Comparison of ENCODE assay signal across 10 cellular contexts in genomic region chr1:212470059-212470458, GRCh38. TPM values are rescaled to one million over a fixed set of nuclear protein-coding genes. Genes with fewer than 3 reads are reported as not detected.
DNase-seq lines count a peak whose midpoint lies in the region; TF ChIP-seq lines count a peak whose summit lies in the region.
"Had no signal": no experiment of that assay in that cellular context is flagged by ENCODE, and none has a peak within 500 bp of the region (broad histone marks: within the 10 kb centered on the region; RNA-seq: fewer than 3 reads in every experiment).

No MANE protein-coding gene starts in this region.

- DNase-seq in Caco-2 (no peak), head of caudate nucleus (peak; percentile 61 to 97 (median 86)), progenitor cell of endocrine pancreas (ENCODE audit: low spot score, unreplicated experiment) (no peak), LoVo (ENCODE audit: low spot score) (no peak), NCI-H748 treated with DMSO at 0.1 percent for 48 hours (lab: John Stamatoyannopoulos, UW) (no peak), NCI-H748 (lab: John Stamatoyannopoulos, UW; ENCODE audit: unreplicated experiment) (no peak), NCI-H2171 treated with DMSO at 0.1 percent for 48 hours (lab: John Stamatoyannopoulos, UW) (no peak)
- no peak for DNase-seq in activated T-helper 1 cell treated with anti-CD3 and anti-CD28 coated beads, Interleukin-12 subunit alpha, Interleukin-12 subunit beta, Interleukin-2, Interleukin-4 antibody, amounts not matched to agents 30 ng/mL and 10 ng/mL and 1 ng/mL, durations not matched to agents 14 hours and 24 hours and 36 hours (ENCODE audit: low spot score)
- DNase-seq: NCI-H1092 had no signal

- no peak overlapping the region for H3K4me3 ChIP-seq in Caco-2 (ENCODE audit: low read depth, low read length)

- CTCF ChIA-PET in Caco-2 (lab: Charles Lee) = interaction anchor here (1.2 kb wide), 1 partner anchor 14 kb away, joined by 4 read pairs; no protein-coding TSS in a partner anchor

- H3K9me3 Mint-ChIP-seq in Caco-2 (ENCODE audit: unreplicated experiment) (no peaks in the 10 kb centered on the region), progenitor cell of endocrine pancreas (ENCODE audit: low read depth) (no peaks in the 10 kb centered on the region)
- no peaks in the 10 kb centered on the region for H3K9me3 Mint-ChIP-seq in activated T-helper 1 cell treated with anti-CD3 and anti-CD28 coated beads, Interleukin-12 subunit alpha, Interleukin-12 subunit beta, Interleukin-2, Interleukin-4 antibody, amounts not matched to agents 30 ng/mL and 10 ng/mL and 1 ng/mL, durations not matched to agents 14 hours and 24 hours and 36 hours
- H3K9me3 Mint-ChIP-seq: activated naive CD4-positive, alpha-beta T cell treated with anti-CD3 and anti-CD28 coated beads, Interleukin-2, amount 50 U/mL, for 72 hours had no signal

- H3K27me3 Mint-ChIP-seq in Caco-2 (ENCODE audit: insufficient read depth, unreplicated experiment) (no peaks in the 10 kb centered on the region), progenitor cell of endocrine pancreas (no peaks in the 10 kb centered on the region)
- H3K27me3 Mint-ChIP-seq in activated T-helper 1 cell treated with anti-CD3 and anti-CD28 coated beads, Interleukin-12 subunit alpha, Interleukin-12 subunit beta, Interleukin-2, Interleukin-4 antibody, amounts not matched to agents 30 ng/mL and 10 ng/mL and 1 ng/mL, durations not matched to agents 14 hours and 24 hours and 36 hours (ENCODE audit: insufficient read depth) = peaks cover 5% of the 10 kb centered on the region

- 0 out of 2 replicates have a peak, but pooled peaks cover 3% of the 10 kb centered on the region for H3K9me3 ChIP-seq in Caco-2

- peaks cover 34% of the 10 kb centered on the region for H3K36me3 Mint-ChIP-seq in Caco-2 (ENCODE audit: insufficient read depth, unreplicated experiment)
- no peaks in the 10 kb centered on the region for H3K36me3 Mint-ChIP-seq in activated T-helper 1 cell treated with anti-CD3 and anti-CD28 coated beads, Interleukin-12 subunit alpha, Interleukin-12 subunit beta, Interleukin-2, Interleukin-4 antibody, amounts not matched to agents 30 ng/mL and 10 ng/mL and 1 ng/mL, durations not matched to agents 14 hours and 24 hours and 36 hours (ENCODE audit: low read depth)
- no peaks in the 10 kb centered on the region for H3K36me3 Mint-ChIP-seq in progenitor cell of endocrine pancreas (ENCODE audit: insufficient read depth)
- H3K36me3 Mint-ChIP-seq: activated naive CD4-positive, alpha-beta T cell treated with anti-CD3 and anti-CD28 coated beads, Interleukin-2, amount 50 U/mL, for 72 hours had no signal

- peaks cover 14% of the 10 kb centered on the region; the same call in 1 of the 2 replicates for H3K4me1 ChIP-seq in Caco-2

- BruUV-seq in Caco-2 (replicated peaks; lab: Mats Ljungman, UMichigan) = no TSS peak

- POLR2A ChIA-PET in Caco-2 (lab: Charles Lee) = no interaction called here

- no peaks in the 10 kb centered on the region for H3K36me3 ChIP-seq in Caco-2 (ENCODE audit: control insufficient read depth, insufficient read depth, low read length)

- intact Hi-C loops in Caco-2 (cut with micrococcal nuclease; ENCODE audit: unreplicated experiment) (no loop called here), head of caudate nucleus (cut with DNase I) (loop anchor here (5.0 to 10.0 kb wide), 2 partner anchors 137 to 315 kb away; partner anchors contain the start of gene ATF3)
- intact Hi-C loops in activated T-helper 1 cell treated with anti-CD3 and anti-CD28 coated beads, Interleukin-12 subunit alpha, Interleukin-12 subunit beta, Interleukin-2, Interleukin-4 antibody, amounts not matched to agents 30 ng/mL and 10 ng/mL and 1 ng/mL, durations not matched to agents 14 hours and 24 hours and 36 hours (cut with micrococcal nuclease) = no loop called here

- no peaks in the 10 kb centered on the region for H3K27me3 ChIP-seq in Caco-2 (replicated peaks; ENCODE audit: control insufficient read depth, insufficient read depth, low read length)

- H3K4me3 Mint-ChIP-seq in Caco-2 (ENCODE audit: unreplicated experiment) (peak overlapping the region; percentile 25), progenitor cell of endocrine pancreas (ENCODE audit: low read depth) (no peak overlapping the region)
- no peak overlapping the region for H3K4me3 Mint-ChIP-seq in activated T-helper 1 cell treated with anti-CD3 and anti-CD28 coated beads, Interleukin-12 subunit alpha, Interleukin-12 subunit beta, Interleukin-2, Interleukin-4 antibody, amounts not matched to agents 30 ng/mL and 10 ng/mL and 1 ng/mL, durations not matched to agents 14 hours and 24 hours and 36 hours

- H3K4me1 Mint-ChIP-seq in Caco-2 (ENCODE audit: low read depth, unreplicated experiment) = peaks cover 26% of the 10 kb centered on the region
- H3K4me1 Mint-ChIP-seq in activated T-helper 1 cell treated with anti-CD3 and anti-CD28 coated beads, Interleukin-12 subunit alpha, Interleukin-12 subunit beta, Interleukin-2, Interleukin-4 antibody, amounts not matched to agents 30 ng/mL and 10 ng/mL and 1 ng/mL, durations not matched to agents 14 hours and 24 hours and 36 hours (ENCODE audit: low read depth) = no peaks in the 10 kb centered on the region
- peaks cover 10% of the 10 kb centered on the region for H3K4me1 Mint-ChIP-seq in progenitor cell of endocrine pancreas (ENCODE audit: low read depth)

- TF ChIP-seq CTCF in Caco-2 (IDR thresholded peaks at IDR 0.05; ENCODE audit: insufficient read depth in 1 of 2, low read depth in 1 of 2, low read length in 1 of 2, severe bottlenecking in 1 of 2, unreplicated experiment in 1 of 2) (no peak), progenitor cell of endocrine pancreas (IDR thresholded peaks at IDR 0.05; ENCODE audit: unreplicated experiment) (no peak)

- peak overlapping the region; percentile 72 for H3K27ac Mint-ChIP-seq in Caco-2 (ENCODE audit: unreplicated experiment)
- peak overlapping the region; percentile 33 for H3K27ac Mint-ChIP-seq in activated T-helper 1 cell treated with anti-CD3 and anti-CD28 coated beads, Interleukin-12 subunit alpha, Interleukin-12 subunit beta, Interleukin-2, Interleukin-4 antibody, amounts not matched to agents 30 ng/mL and 10 ng/mL and 1 ng/mL, durations not matched to agents 14 hours and 24 hours and 36 hours
- H3K27ac Mint-ChIP-seq in progenitor cell of endocrine pancreas = peak overlapping the region; percentile 68

RNA-seq across cellular contexts. Expression of gene NENF, which starts 37.3 kb away (rescaled TPM):
- total RNA-seq in Caco-2 (2022) = 90.1 and 95.7 TPM in 2 replicates
- 29.7 and 32.5 TPM in 2 replicates for total RNA-seq in activated T-helper 1 cell treated with anti-CD3 and anti-CD28 coated beads, Interleukin-12 subunit alpha, Interleukin-12 subunit beta, Interleukin-2, Interleukin-4 antibody, amounts not matched to agents 30 ng/mL and 10 ng/mL and 1 ng/mL, durations not matched to agents 14 hours and 24 hours and 36 hours
- total RNA-seq in progenitor cell of endocrine pancreas = 26.6 and 30.2 TPM in 2 replicates

RNA-seq across cellular contexts. Expression of gene PACC1, which starts 55.4 kb away (rescaled TPM):
- total RNA-seq in Caco-2 (2022) (15.6 and 15.7 TPM in 2 replicates), progenitor cell of endocrine pancreas (24.5 and 25.1 TPM in 2 replicates)
- total RNA-seq in activated T-helper 1 cell treated with anti-CD3 and anti-CD28 coated beads, Interleukin-12 subunit alpha, Interleukin-12 subunit beta, Interleukin-2, Interleukin-4 antibody, amounts not matched to agents 30 ng/mL and 10 ng/mL and 1 ng/mL, durations not matched to agents 14 hours and 24 hours and 36 hours = 17.6 and 19.8 TPM in 2 replicates

Comparison
In these comparisons a context has a peak if more than half of its experiments do, and no peak if none do; other contexts are left out.
1. DNase-seq: peak in head of caudate nucleus (42 of 42); none in Caco-2 (0 of 2), activated T-helper 1 cell treated with anti-CD3 and anti-CD28 coated beads, Interleukin-12 subunit alpha, Interleukin-12 subunit beta, Interleukin-2, Interleukin-4 antibody, amounts not matched to agents 30 ng/mL and 10 ng/mL and 1 ng/mL, durations not matched to agents 14 hours and 24 hours and 36 hours (single experiment), progenitor cell of endocrine pancreas (single experiment), LoVo (single experiment), NCI-H748 treated with DMSO at 0.1 percent for 48 hours (single experiment), NCI-H748 (single experiment) and NCI-H2171 treated with DMSO at 0.1 percent for 48 hours (single experiment).
2. Peak in every context shown above with its lines, with median percentiles within 50 percentile points of each other: H3K27ac Mint-ChIP-seq.